In the genomic region with DNA sequence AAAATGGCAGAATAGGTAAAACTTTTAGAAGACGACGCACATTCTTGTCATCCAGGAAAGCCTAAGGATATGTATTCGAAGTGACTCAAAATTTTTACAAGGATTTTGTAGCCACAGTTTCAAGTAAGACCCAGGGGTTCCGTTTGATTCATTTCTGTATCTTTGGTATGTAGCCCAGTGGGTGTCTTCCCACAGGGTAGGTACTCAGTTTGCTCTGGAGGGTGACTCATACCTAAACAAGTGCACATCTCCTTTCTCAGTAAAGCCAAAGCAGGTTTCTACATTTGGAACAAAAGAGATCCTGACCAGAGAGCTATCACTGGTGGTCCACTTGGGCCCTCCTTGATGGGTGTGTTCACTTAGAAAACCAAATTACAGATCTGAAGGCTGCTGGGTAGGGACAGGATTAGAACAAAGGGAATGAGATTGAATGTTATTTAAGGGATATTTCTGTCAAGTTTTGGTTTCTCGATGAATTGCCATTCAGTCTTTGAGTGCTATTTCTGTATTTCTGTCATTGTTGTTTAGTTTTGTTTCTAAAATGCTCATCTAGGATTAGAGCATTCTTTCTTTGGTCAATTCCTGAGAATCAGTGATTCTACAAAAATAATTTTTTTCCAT, we compare ENCODE assay signal across 8 cellular contexts. TPM values are rescaled to one million over a fixed set of nuclear protein-coding genes. Genes with fewer than 3 reads are reported as not detected.
DNase-seq lines count a peak whose midpoint lies in the region; ATAC-seq and TF ChIP-seq lines count a peak whose summit lies in the region.

No MANE protein-coding gene starts in this region.

- no peaks in the 10 kb centered on the region for H3K36me3 ChIP-seq in kidney epithelial cell (ENCODE audit: control insufficient read depth, insufficient read depth, low read length)

- TF ChIP-seq CTCF in kidney epithelial cell (IDR thresholded peaks at IDR 0.05; ENCODE audit: insufficient read depth, low read length, poor library complexity, severe bottlenecking) (no peak), lower leg skin (IDR thresholded peaks at IDR 0.05) (no peak)

- H3K4me3 ChIP-seq in kidney epithelial cell (ENCODE audit: low read depth, low read length), result no peak overlapping the region
- H3K4me3 ChIP-seq in lower leg skin (ENCODE audit: low read depth, poor library complexity, severe bottlenecking), result no peak overlapping the region

- DNase-seq in kidney epithelial cell (ENCODE audit: low read depth), result peak; percentile 31
- no peak for DNase-seq in effector CD4-positive, alpha-beta T cell
- DNase-seq in lower leg skin (ENCODE audit: low spot score in 2 of 2), result no peak
- DNase-seq in NCI-H1930 (lab: John Stamatoyannopoulos, UW), result no peak
- no peak for DNase-seq in SKM-1 (lab: John Stamatoyannopoulos, UW; ENCODE audit: unreplicated experiment)

- intact Hi-C loops in lower leg skin (cut with DNase I; ENCODE audit: low total_unique reads), result no loop called here

- H3K27me3 ChIP-seq in kidney epithelial cell (ENCODE audit: control insufficient read depth, insufficient read depth, low read length), result no peaks in the 10 kb centered on the region

- 51 to 66% methylated on average over 5 of the region's 5 CpGs for WGBS in lower leg skin, 2 donors

- ATAC-seq in GM18868 (IDR thresholded peaks at IDR 0.05; ENCODE audit: unreplicated experiment) (peak; percentile 99), HG02763 (IDR thresholded peaks at IDR 0.05; ENCODE audit: unreplicated experiment) (peak; percentile 95), SK-N-SH treated with all-trans-retinoic acid at 6 μM for 48 hours (peak; percentile 68)

- no peak for TF ChIP-seq POLR2A in lower leg skin (IDR thresholded peaks at IDR 0.05)

TF ChIP-seq in SK-N-SH treated with all-trans-retinoic acid at 6 μM for 48 hours, 23 proteins besides CTCF, POLR2A, EP300 and RAD21:
- TF ChIP-seq ZNF70 (CRISPR knock-in tag; IDR thresholded peaks at IDR 0.05), result no peak
- no peak for TF ChIP-seq OSR1 (CRISPR knock-in tag; IDR thresholded peaks at IDR 0.05)
- no peak for TF ChIP-seq RARB (CRISPR knock-in tag; IDR thresholded peaks at IDR 0.05)
- TF ChIP-seq ZC3H10 (CRISPR knock-in tag; IDR thresholded peaks at IDR 0.05), result no peak
- no peak for TF ChIP-seq ZFP30 (CRISPR knock-in tag; IDR thresholded peaks at IDR 0.05)
- no peak for TF ChIP-seq ZNF565 (CRISPR knock-in tag; conservative IDR thresholded peaks at IDR 0.05; ENCODE audit: low read depth)
- no peak for TF ChIP-seq CSRNP3 (CRISPR knock-in tag; IDR thresholded peaks at IDR 0.05)
- no peak for TF ChIP-seq ZNF8 (CRISPR knock-in tag; IDR thresholded peaks at IDR 0.05)
- no peak for TF ChIP-seq SNAI2 (CRISPR knock-in tag; IDR thresholded peaks at IDR 0.05)
- TF ChIP-seq ISL1 (CRISPR knock-in tag; IDR thresholded peaks at IDR 0.05), result no peak
TF ChIP-seq in SK-N-SH treated with all-trans-retinoic acid at 6 μM for 48 hours: peak in this region for 0.

RNA-seq across cellular contexts. Expression of gene PLS3, which starts 56.1 kb away (rescaled TPM):
- total RNA-seq in kidney epithelial cell (79.6 and 81.2 TPM in 2 replicates), lower leg skin (100 to 1,000 TPM; 129 to 202 (median 171) TPM)
